1 cellular context compared by ENCODE assay signal in genomic region chr5:38414348-38414747, GRCh38.
A peak's percentile ranks its signal among the peaks of the same experiment; 100 is the strongest.
TF ChIP-seq lines count a peak whose summit lies in the region.

No MANE protein-coding gene starts in this region.

TF ChIP-seq in HEK293, 187 proteins besides CTCF, POLR2A, EP300 and RAD21 (continued from another document):
- TF ChIP-seq ZNF660 (tag by site-specific recombination; IDR thresholded peaks at IDR 0.05) (no peak), ZFHX2 (tag by site-specific recombination; conservative IDR thresholded peaks at IDR 0.05) (no peak), IKZF3 (tag by site-specific recombination; IDR thresholded peaks at IDR 0.05) (no peak), ZNF654 (tag by site-specific recombination; IDR thresholded peaks at IDR 0.05; ENCODE audit: low read depth) (no peak; the same call in 1 of the 2 replicates), ZNF677 (tag by site-specific recombination; IDR thresholded peaks at IDR 0.05) (no peak), ZNF24 (tag by site-specific recombination; IDR thresholded peaks at IDR 0.05) (0 out of 2 replicates have a peak, but pooled peaks have one; percentile 30), ZNF670 (tag by site-specific recombination; IDR thresholded peaks at IDR 0.05; ENCODE audit: low read depth) (no peak), SETDB1 (IDR thresholded peaks at IDR 0.05; ENCODE audit: insufficient read length, low read length) (no peak), ZNF112 (tag by site-specific recombination; IDR thresholded peaks at IDR 0.05) (no peak), ZEB2 (tag by site-specific recombination; IDR thresholded peaks at IDR 0.05) (peak; percentile 70), ZNF792 (tag by site-specific recombination; IDR thresholded peaks at IDR 0.05) (no peak), ZNF449 (tag by site-specific recombination; IDR thresholded peaks at IDR 0.05) (no peak), ZNF16 (tag by site-specific recombination; IDR thresholded peaks at IDR 0.05; ENCODE audit: low read depth) (no peak), ZNF214 (tag by site-specific recombination; IDR thresholded peaks at IDR 0.05; ENCODE audit: borderline replicate concordance) (no peak), ZNF426 (tag by site-specific recombination; IDR thresholded peaks at IDR 0.05) (no peak), ZNF837 (tag by site-specific recombination; IDR thresholded peaks at IDR 0.05) (no peak), ZNF146 (tag by site-specific recombination; IDR thresholded peaks at IDR 0.05) (no peak), HOXA7 (CRISPR knock-in tag; IDR thresholded peaks at IDR 0.05; ENCODE audit: borderline replicate concordance) (no peak), SP7 (tag by site-specific recombination; IDR thresholded peaks at IDR 0.05) (peak; percentile 77), ZNF776 (tag by site-specific recombination; IDR thresholded peaks at IDR 0.05; ENCODE audit: borderline replicate concordance) (no peak), ZNF350 (tag by site-specific recombination; IDR thresholded peaks at IDR 0.05) (no peak), TCF7L2 (IDR thresholded peaks at IDR 0.05; ENCODE audit: borderline replicate concordance, low read depth, low read length) (no peak), ZNF341 (tag by site-specific recombination; IDR thresholded peaks at IDR 0.05; ENCODE audit: low read depth) (no peak), ZNF184 (tag by site-specific recombination; IDR thresholded peaks at IDR 0.05) (peak; percentile 79; the same call in 1 of the 2 replicates), ZNF488 (tag by site-specific recombination; IDR thresholded peaks at IDR 0.05) (no peak), ZNF629 (tag by site-specific recombination; IDR thresholded peaks at IDR 0.05) (peak; percentile 77), INSM2 (tag by site-specific recombination; IDR thresholded peaks at IDR 0.05) (peak; percentile 84)
- TF ChIP-seq, protein P1, sequence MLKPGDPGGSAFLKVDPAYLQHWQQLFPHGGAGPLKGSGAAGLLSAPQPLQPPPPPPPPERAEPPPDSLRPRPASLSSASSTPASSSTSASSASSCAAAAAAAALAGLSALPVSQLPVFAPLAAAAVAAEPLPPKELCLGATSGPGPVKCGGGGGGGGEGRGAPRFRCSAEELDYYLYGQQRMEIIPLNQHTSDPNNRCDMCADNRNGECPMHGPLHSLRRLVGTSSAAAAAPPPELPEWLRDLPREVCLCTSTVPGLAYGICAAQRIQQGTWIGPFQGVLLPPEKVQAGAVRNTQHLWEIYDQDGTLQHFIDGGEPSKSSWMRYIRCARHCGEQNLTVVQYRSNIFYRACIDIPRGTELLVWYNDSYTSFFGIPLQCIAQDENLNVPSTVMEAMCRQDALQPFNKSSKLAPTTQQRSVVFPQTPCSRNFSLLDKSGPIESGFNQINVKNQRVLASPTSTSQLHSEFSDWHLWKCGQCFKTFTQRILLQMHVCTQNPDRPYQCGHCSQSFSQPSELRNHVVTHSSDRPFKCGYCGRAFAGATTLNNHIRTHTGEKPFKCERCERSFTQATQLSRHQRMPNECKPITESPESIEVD (tag by site-specific recombination; IDR thresholded peaks at IDR 0.05) = no peak
- TF ChIP-seq, protein P2, sequence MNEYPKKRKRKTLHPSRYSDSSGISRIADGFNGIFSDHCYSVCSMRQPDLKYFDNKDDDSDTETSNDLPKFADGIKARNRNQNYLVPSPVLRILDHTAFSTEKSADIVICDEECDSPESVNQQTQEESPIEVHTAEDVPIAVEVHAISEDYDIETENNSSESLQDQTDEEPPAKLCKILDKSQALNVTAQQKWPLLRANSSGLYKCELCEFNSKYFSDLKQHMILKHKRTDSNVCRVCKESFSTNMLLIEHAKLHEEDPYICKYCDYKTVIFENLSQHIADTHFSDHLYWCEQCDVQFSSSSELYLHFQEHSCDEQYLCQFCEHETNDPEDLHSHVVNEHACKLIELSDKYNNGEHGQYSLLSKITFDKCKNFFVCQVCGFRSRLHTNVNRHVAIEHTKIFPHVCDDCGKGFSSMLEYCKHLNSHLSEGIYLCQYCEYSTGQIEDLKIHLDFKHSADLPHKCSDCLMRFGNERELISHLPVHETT (tag by site-specific recombination; IDR thresholded peaks at IDR 0.05) = 0 out of 2 replicates have a peak, but pooled peaks have one; percentile 52
- TF ChIP-seq, protein P3, sequence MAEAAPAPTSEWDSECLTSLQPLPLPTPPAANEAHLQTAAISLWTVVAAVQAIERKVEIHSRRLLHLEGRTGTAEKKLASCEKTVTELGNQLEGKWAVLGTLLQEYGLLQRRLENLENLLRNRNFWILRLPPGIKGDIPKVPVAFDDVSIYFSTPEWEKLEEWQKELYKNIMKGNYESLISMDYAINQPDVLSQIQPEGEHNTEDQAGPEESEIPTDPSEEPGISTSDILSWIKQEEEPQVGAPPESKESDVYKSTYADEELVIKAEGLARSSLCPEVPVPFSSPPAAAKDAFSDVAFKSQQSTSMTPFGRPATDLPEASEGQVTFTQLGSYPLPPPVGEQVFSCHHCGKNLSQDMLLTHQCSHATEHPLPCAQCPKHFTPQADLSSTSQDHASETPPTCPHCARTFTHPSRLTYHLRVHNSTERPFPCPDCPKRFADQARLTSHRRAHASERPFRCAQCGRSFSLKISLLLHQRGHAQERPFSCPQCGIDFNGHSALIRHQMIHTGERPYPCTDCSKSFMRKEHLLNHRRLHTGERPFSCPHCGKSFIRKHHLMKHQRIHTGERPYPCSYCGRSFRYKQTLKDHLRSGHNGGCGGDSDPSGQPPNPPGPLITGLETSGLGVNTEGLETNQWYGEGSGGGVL (tag by site-specific recombination; IDR thresholded peaks at IDR 0.05) = no peak
- TF ChIP-seq, protein P4, sequence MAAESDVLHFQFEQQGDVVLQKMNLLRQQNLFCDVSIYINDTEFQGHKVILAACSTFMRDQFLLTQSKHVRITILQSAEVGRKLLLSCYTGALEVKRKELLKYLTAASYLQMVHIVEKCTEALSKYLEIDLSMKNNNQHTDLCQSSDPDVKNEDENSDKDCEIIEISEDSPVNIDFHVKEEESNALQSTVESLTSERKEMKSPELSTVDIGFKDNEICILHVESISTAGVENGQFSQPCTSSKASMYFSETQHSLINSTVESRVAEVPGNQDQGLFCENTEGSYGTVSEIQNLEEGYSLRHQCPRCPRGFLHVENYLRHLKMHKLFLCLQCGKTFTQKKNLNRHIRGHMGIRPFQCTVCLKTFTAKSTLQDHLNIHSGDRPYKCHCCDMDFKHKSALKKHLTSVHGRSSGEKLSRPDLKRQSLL (tag by site-specific recombination; IDR thresholded peaks at IDR 0.05) = no peak
